ENCODE assay signal across 1 cellular context in the genomic region with DNA sequence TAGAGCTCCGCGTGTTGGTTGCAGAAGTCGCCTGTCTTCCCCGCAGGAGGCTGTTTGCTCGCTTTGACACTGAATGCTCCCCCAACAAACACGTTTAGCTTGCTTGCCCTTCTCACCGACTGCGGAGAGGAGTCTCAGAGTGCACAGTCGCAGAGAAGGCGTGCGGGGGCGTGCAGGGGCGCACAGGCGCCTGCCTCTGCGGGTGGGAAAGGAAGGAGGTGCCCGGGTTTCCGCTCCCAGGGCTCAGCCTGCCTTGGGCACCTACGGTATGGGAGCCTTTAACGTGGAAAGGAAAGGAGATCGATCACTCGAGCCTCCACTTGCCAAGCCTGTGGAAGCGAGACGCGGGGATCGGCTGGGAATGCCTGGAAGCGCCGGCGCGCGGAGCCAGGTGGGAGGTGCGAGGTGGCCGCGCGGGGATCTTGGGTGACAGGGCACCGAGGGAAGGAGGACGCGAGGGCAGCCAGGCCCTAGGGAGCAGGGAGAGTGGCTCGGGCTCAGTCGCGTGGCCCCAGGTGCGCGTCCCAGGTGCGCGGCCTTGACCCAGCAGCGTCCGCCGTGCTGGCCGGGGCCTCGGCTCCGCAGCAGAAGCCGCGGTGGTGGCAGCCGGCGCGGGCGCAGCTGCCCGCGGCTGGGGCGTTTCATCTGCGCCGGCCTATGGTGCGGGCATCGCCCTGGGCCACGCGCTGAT.
TF ChIP-seq lines count a peak whose summit lies in the region.

A gene (plus strand): TSS at position 419 of the 691 bp plus-strand sequence. CDS start 749 bp downstream, outside the sequence.

TF ChIP-seq in K562, 482 proteins besides CTCF, POLR2A, EP300 and RAD21 (continued from another document and continues in another):
- TF ChIP-seq, protein P1, sequence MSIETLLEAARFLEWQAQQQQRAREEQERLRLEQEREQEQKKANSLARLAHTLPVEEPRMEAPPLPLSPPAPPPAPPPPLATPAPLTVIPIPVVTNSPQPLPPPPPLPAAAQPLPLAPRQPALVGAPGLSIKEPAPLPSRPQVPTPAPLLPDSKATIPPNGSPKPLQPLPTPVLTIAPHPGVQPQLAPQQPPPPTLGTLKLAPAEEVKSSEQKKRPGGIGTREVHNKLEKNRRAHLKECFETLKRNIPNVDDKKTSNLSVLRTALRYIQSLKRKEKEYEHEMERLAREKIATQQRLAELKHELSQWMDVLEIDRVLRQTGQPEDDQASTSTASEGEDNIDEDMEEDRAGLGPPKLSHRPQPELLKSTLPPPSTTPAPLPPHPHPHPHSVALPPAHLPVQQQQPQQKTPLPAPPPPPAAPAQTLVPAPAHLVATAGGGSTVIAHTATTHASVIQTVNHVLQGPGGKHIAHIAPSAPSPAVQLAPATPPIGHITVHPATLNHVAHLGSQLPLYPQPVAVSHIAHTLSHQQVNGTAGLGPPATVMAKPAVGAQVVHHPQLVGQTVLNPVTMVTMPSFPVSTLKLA (conservative IDR thresholded peaks at IDR 0.05): peak; percentile 69 to 82
- TF ChIP-seq PTRF (tag; IDR thresholded peaks at IDR 0.05) (no peak), GABPB2 (CRISPR knock-in tag; conservative IDR thresholded peaks at IDR 0.05) (no peak), SIX5 (IDR thresholded peaks at IDR 0.05; ENCODE audit: borderline replicate concordance in 1 of 2, insufficient read depth in 1 of 2, low read depth in 1 of 2, low read length in 2 of 2) (no peak; a peak in 1 of 4 replicates), NBN (IDR thresholded peaks at IDR 0.05; ENCODE audit: low read depth) (no peak), YY1 (IDR thresholded peaks at IDR 0.05; ENCODE audit: borderline replicate concordance in 1 of 3, control insufficient read depth in 1 of 3, extremely low read depth in 1 of 3, insufficient read depth in 3 of 3, insufficient read length in 1 of 3, insufficient replicate concordance in 2 of 3, low read depth in 1 of 3, low read length in 2 of 3) (peak in 2 of 3 experiments; percentile 62 to 74), TEAD2 (tag; IDR thresholded peaks at IDR 0.05) (no peak), BRCA1 (IDR thresholded peaks at IDR 0.05) (no peak), BRCA1 (CRISPR knock-in tag; IDR thresholded peaks at IDR 0.05) (no peak), MYBL2 (IDR thresholded peaks at IDR 0.05; ENCODE audit: low read depth) (no peak), MYBL2 (CRISPR knock-in tag; IDR thresholded peaks at IDR 0.05; ENCODE audit: borderline replicate concordance) (no peak), NFRKB (IDR thresholded peaks at IDR 0.05; ENCODE audit: low read depth) (no peak), ZNF431 (CRISPR knock-in tag; IDR thresholded peaks at IDR 0.05) (no peak), ZNF197 (CRISPR knock-in tag; IDR thresholded peaks at IDR 0.05; ENCODE audit: low read depth) (no peak), CXXC5 (CRISPR knock-in tag; IDR thresholded peaks at IDR 0.05) (peak; percentile 85), ZNF79 (CRISPR knock-in tag; IDR thresholded peaks at IDR 0.05; ENCODE audit: low read depth) (no peak), ZNF589 (CRISPR knock-in tag; IDR thresholded peaks at IDR 0.05; ENCODE audit: low read depth) (no peak), ZFP36 (IDR thresholded peaks at IDR 0.05; ENCODE audit: low read depth, low read length, partially characterized antibody) (no peak), U2AF2 (optimal IDR thresholded peaks at IDR 0.05; ENCODE audit: low read depth, low read length) (no peak), MEF2A (IDR thresholded peaks at IDR 0.05; ENCODE audit: control insufficient read depth, low read depth, low read length) (no peak), MAFK (IDR thresholded peaks at IDR 0.05; ENCODE audit: low read length) (no peak), GTF2F1 (IDR thresholded peaks at IDR 0.05; ENCODE audit: low read depth, low read length) (no peak), SRSF9 (IDR thresholded peaks at IDR 0.05; ENCODE audit: borderline replicate concordance, low read depth, low read length) (no peak), HDAC2 (IDR thresholded peaks at IDR 0.05) (0 out of 2 replicates have a peak, but pooled peaks have one; percentile 24), ZKSCAN1 (IDR thresholded peaks at IDR 0.05; ENCODE audit: low read depth, low read length) (0 out of 2 replicates have a peak, but pooled peaks have one; percentile 10), SREBF2 (CRISPR knock-in tag; IDR thresholded peaks at IDR 0.05) (peak; percentile 89; the same call in 1 of the 2 replicates), LEF1 (IDR thresholded peaks at IDR 0.05) (no peak), ZFP30 (CRISPR knock-in tag; IDR thresholded peaks at IDR 0.05; ENCODE audit: borderline replicate concordance) (no peak), HDAC8 (tag; IDR thresholded peaks at IDR 0.05) (no peak), ZNF316 (IDR thresholded peaks at IDR 0.05) (peak; percentile 45; the same call in 1 of the 2 replicates), ETV5 (CRISPR knock-in tag; IDR thresholded peaks at IDR 0.05; ENCODE audit: low read depth) (peak; percentile 23; the same call in 1 of the 2 replicates), MECOM (CRISPR knock-in tag; IDR thresholded peaks at IDR 0.05) (no peak), KDM1A (IDR thresholded peaks at IDR 0.05) (no peak), OTX1 (CRISPR knock-in tag; IDR thresholded peaks at IDR 0.05) (no peak), PCBP2 (IDR thresholded peaks at IDR 0.05; ENCODE audit: low read depth, low read length, poor library complexity, severe bottlenecking) (no peak), SMC3 (conservative IDR thresholded peaks at IDR 0.05; ENCODE audit: insufficient read depth, low read depth, low read length) (0 out of 2 replicates have a peak, but pooled peaks have one; percentile 5), RHOXF2B (CRISPR knock-in tag; conservative IDR thresholded peaks at IDR 0.05) (no peak), MYNN (IDR thresholded peaks at IDR 0.05) (peak; percentile 64; the same call in 1 of the 2 replicates), MYNN (CRISPR knock-in tag; IDR thresholded peaks at IDR 0.05) (no peak), NFATC3 (IDR thresholded peaks at IDR 0.05) (no peak)
- TF ChIP-seq, protein P2, sequence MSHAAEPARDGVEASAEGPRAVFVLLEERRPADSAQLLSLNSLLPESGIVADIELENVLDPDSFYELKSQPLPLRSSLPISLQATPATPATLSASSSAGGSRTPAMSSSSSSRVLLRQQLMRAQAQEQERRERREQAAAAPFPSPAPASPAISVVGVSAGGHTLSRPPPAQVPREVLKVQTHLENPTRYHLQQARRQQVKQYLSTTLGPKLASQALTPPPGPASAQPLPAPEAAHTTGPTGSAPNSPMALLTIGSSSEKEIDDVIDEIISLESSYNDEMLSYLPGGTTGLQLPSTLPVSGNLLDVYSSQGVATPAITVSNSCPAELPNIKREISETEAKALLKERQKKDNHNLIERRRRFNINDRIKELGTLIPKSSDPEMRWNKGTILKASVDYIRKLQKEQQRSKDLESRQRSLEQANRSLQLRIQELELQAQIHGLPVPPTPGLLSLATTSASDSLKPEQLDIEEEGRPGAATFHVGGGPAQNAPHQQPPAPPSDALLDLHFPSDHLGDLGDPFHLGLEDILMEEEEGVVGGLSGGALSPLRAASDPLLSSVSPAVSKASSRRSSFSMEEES (CRISPR knock-in tag; IDR thresholded peaks at IDR 0.05): no peak
- TF ChIP-seq, protein P3, sequence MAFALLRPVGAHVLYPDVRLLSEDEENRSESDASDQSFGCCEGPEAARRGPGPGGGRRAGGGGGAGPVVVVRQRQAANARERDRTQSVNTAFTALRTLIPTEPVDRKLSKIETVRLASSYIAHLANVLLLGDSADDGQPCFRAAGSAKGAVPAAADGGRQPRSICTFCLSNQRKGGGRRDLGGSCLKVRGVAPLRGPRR (CRISPR knock-in tag; IDR thresholded peaks at IDR 0.05): no peak
- TF ChIP-seq, protein P4, sequence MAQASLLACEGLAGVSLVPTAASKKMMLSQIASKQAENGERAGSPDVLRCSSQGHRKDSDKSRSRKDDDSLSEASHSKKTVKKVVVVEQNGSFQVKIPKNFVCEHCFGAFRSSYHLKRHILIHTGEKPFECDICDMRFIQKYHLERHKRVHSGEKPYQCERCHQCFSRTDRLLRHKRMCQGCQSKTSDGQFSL (CRISPR knock-in tag; IDR thresholded peaks at IDR 0.05): peak; percentile 73
- TF ChIP-seq, protein P4 (tag; IDR thresholded peaks at IDR 0.05): no peak
- TF ChIP-seq, protein P5, sequence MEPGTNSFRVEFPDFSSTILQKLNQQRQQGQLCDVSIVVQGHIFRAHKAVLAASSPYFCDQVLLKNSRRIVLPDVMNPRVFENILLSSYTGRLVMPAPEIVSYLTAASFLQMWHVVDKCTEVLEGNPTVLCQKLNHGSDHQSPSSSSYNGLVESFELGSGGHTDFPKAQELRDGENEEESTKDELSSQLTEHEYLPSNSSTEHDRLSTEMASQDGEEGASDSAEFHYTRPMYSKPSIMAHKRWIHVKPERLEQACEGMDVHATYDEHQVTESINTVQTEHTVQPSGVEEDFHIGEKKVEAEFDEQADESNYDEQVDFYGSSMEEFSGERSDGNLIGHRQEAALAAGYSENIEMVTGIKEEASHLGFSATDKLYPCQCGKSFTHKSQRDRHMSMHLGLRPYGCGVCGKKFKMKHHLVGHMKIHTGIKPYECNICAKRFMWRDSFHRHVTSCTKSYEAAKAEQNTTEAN (CRISPR knock-in tag; IDR thresholded peaks at IDR 0.05): no peak
- TF ChIP-seq, protein P6, sequence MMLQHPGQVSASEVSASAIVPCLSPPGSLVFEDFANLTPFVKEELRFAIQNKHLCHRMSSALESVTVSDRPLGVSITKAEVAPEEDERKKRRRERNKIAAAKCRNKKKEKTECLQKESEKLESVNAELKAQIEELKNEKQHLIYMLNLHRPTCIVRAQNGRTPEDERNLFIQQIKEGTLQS (IDR thresholded peaks at IDR 0.05): no peak
- TF ChIP-seq, protein P6 (CRISPR knock-in tag; conservative IDR thresholded peaks at IDR 0.05): no peak
- TF ChIP-seq, protein P7, sequence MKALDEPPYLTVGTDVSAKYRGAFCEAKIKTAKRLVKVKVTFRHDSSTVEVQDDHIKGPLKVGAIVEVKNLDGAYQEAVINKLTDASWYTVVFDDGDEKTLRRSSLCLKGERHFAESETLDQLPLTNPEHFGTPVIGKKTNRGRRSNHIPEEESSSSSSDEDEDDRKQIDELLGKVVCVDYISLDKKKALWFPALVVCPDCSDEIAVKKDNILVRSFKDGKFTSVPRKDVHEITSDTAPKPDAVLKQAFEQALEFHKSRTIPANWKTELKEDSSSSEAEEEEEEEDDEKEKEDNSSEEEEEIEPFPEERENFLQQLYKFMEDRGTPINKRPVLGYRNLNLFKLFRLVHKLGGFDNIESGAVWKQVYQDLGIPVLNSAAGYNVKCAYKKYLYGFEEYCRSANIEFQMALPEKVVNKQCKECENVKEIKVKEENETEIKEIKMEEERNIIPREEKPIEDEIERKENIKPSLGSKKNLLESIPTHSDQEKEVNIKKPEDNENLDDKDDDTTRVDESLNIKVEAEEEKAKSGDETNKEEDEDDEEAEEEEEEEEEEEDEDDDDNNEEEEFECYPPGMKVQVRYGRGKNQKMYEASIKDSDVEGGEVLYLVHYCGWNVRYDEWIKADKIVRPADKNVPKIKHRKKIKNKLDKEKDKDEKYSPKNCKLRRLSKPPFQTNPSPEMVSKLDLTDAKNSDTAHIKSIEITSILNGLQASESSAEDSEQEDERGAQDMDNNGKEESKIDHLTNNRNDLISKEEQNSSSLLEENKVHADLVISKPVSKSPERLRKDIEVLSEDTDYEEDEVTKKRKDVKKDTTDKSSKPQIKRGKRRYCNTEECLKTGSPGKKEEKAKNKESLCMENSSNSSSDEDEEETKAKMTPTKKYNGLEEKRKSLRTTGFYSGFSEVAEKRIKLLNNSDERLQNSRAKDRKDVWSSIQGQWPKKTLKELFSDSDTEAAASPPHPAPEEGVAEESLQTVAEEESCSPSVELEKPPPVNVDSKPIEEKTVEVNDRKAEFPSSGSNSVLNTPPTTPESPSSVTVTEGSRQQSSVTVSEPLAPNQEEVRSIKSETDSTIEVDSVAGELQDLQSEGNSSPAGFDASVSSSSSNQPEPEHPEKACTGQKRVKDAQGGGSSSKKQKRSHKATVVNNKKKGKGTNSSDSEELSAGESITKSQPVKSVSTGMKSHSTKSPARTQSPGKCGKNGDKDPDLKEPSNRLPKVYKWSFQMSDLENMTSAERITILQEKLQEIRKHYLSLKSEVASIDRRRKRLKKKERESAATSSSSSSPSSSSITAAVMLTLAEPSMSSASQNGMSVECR (CRISPR knock-in tag; IDR thresholded peaks at IDR 0.05): peak; percentile 46; the same call in 1 of the 2 replicates
- TF ChIP-seq, protein P8, sequence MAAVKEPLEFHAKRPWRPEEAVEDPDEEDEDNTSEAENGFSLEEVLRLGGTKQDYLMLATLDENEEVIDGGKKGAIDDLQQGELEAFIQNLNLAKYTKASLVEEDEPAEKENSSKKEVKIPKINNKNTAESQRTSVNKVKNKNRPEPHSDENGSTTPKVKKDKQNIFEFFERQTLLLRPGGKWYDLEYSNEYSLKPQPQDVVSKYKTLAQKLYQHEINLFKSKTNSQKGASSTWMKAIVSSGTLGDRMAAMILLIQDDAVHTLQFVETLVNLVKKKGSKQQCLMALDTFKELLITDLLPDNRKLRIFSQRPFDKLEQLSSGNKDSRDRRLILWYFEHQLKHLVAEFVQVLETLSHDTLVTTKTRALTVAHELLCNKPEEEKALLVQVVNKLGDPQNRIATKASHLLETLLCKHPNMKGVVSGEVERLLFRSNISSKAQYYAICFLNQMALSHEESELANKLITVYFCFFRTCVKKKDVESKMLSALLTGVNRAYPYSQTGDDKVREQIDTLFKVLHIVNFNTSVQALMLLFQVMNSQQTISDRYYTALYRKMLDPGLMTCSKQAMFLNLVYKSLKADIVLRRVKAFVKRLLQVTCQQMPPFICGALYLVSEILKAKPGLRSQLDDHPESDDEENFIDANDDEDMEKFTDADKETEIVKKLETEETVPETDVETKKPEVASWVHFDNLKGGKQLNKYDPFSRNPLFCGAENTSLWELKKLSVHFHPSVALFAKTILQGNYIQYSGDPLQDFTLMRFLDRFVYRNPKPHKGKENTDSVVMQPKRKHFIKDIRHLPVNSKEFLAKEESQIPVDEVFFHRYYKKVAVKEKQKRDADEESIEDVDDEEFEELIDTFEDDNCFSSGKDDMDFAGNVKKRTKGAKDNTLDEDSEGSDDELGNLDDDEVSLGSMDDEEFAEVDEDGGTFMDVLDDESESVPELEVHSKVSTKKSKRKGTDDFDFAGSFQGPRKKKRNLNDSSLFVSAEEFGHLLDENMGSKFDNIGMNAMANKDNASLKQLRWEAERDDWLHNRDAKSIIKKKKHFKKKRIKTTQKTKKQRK (IDR thresholded peaks at IDR 0.05; ENCODE audit: borderline replicate concordance, low read depth, low read length): no peak
- TF ChIP-seq, protein P9, sequence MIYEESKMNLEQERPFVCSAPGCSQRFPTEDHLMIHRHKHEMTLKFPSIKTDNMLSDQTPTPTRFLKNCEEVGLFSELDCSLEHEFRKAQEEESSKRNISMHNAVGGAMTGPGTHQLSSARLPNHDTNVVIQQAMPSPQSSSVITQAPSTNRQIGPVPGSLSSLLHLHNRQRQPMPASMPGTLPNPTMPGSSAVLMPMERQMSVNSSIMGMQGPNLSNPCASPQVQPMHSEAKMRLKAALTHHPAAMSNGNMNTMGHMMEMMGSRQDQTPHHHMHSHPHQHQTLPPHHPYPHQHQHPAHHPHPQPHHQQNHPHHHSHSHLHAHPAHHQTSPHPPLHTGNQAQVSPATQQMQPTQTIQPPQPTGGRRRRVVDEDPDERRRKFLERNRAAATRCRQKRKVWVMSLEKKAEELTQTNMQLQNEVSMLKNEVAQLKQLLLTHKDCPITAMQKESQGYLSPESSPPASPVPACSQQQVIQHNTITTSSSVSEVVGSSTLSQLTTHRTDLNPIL (CRISPR knock-in tag; IDR thresholded peaks at IDR 0.05): no peak
